In genomic region chr2:207892676-207893402, GRCh38 we compare ENCODE assay signal across 21 cellular contexts.
DNase-seq lines count a peak whose midpoint lies in the region; ATAC-seq and TF ChIP-seq lines count a peak whose summit lies in the region.
"Had no signal": no experiment of that assay in that cellular context is flagged by ENCODE, and none has a peak within 500 bp of the region (broad histone marks: within the 10 kb centered on the region; RNA-seq: fewer than 3 reads in every experiment).

No MANE protein-coding gene starts in this region.

- no peaks in the 10 kb centered on the region for H3K9me3 Mint-ChIP-seq in GM23338
- H3K9me3 Mint-ChIP-seq: neural crest cell had no signal

- H3K27me3 ChIP-seq in GM23338 (ENCODE audit: insufficient read depth) (no peaks in the 10 kb centered on the region), adipocyte (replicated peaks; ENCODE audit: control insufficient read depth, insufficient read depth, low read length) (no peaks in the 10 kb centered on the region)
- H3K27me3 ChIP-seq: SJSA1 had no signal

- H3K4me3 ChIP-seq in GM23338 (no peak overlapping the region), adipocyte (ENCODE audit: low read length) (no peak overlapping the region)
- H3K4me3 ChIP-seq: SJSA1 had no signal

- no peaks in the 10 kb centered on the region for H4K20me1 ChIP-seq in GM23338 (replicated peaks; ENCODE audit: insufficient read depth)

- no peak overlapping the region for H3K27ac Mint-ChIP-seq in GM23338
- H3K27ac Mint-ChIP-seq: activated CD8-positive, alpha-beta memory T cell treated with anti-CD3 and anti-CD28 coated beads, Interleukin-2, amount 10 ng/mL, durations not matched to agents 7 days and 5 days; B cell had no signal

- H3K27ac ChIP-seq in GM23338 (ENCODE audit: low read depth), result no peak overlapping the region; the same call in 1 of the 2 replicates
- H3K27ac ChIP-seq: SJSA1 had no signal

- peaks cover 7% of the 10 kb centered on the region for H3K27me3 Mint-ChIP-seq in GM23338 (ENCODE audit: insufficient read depth, low read depth, poor library complexity)
- H3K27me3 Mint-ChIP-seq: activated CD8-positive, alpha-beta memory T cell treated with anti-CD3 and anti-CD28 coated beads, Interleukin-2, amount 10 ng/mL, durations not matched to agents 7 days and 5 days; B cell had no signal

- H3K9me3 ChIP-seq in adipocyte (ENCODE audit: control insufficient read depth, low read length), result no peaks in the 10 kb centered on the region
- H3K9me3 ChIP-seq: Caco-2, SJSA1 had no signal

- no peaks in the 10 kb centered on the region for H3K79me2 ChIP-seq in GM23338 (replicated peaks; ENCODE audit: insufficient read depth)

- H3F3A ChIP-seq in GM23338 (replicated peaks; ENCODE audit: low read depth), result no peaks in the 10 kb centered on the region

- H3K4me2 ChIP-seq in GM23338, result no peak overlapping the region

- H3K36me3 Mint-ChIP-seq in GM23338 (ENCODE audit: low read depth), result no peaks in the 10 kb centered on the region
- H3K36me3 Mint-ChIP-seq: activated CD8-positive, alpha-beta memory T cell treated with anti-CD3 and anti-CD28 coated beads, Interleukin-2, amount 10 ng/mL, durations not matched to agents 7 days and 5 days had no signal

- ATAC-seq in GM23338, result no peak
- ATAC-seq: activated CD8-positive, alpha-beta memory T cell treated with anti-CD3 and anti-CD28 coated beads, Interleukin-2, amount 10 ng/mL, durations not matched to agents 7 days and 5 days; stimulated activated naive CD8-positive, alpha-beta T cell treated with anti-CD3 and anti-CD28 coated beads, Interleukin-15, Interleukin-2, amounts not matched to agents 100 U/mL and 50 U/mL, for 24 hours had no signal

- H3K4me1 Mint-ChIP-seq in GM23338, result peaks cover 59% of the 10 kb centered on the region
- H3K4me1 Mint-ChIP-seq: activated CD8-positive, alpha-beta memory T cell treated with anti-CD3 and anti-CD28 coated beads, Interleukin-2, amount 10 ng/mL, durations not matched to agents 7 days and 5 days; B cell had no signal

- H3K9me2 ChIP-seq in GM23338 (ENCODE audit: insufficient read depth), result no peaks in the 10 kb centered on the region

- no peaks in the 10 kb centered on the region for H3K36me3 ChIP-seq in GM23338 (ENCODE audit: insufficient read depth)
- no peaks in the 10 kb centered on the region for H3K36me3 ChIP-seq in adipocyte (ENCODE audit: control insufficient read depth, insufficient read depth, low read length, severe bottlenecking)
- H3K36me3 ChIP-seq: SJSA1 had no signal

- no peak for TF ChIP-seq CTCF in GM23338 (conservative IDR thresholded peaks at IDR 0.05; ENCODE audit: low read depth in 2 of 2)

- DNase-seq in GM23338 (ENCODE audit: low spot score), result no peak
- no peak for DNase-seq in adipocyte (ENCODE audit: low read depth)
- DNase-seq in fibroblast of peridontal ligament (ENCODE audit: extremely low read depth), result peak; percentile 75
- DNase-seq in stromal cell of bone marrow (ENCODE audit: low read depth), result peak; percentile 28
- DNase-seq in activated naive CD4-positive, alpha-beta T cell (lab: John Stamatoyannopoulos, UW), result no peak
- no peak for DNase-seq in DMS53 treated with DMSO at 0.1 percent for 48 hours (lab: John Stamatoyannopoulos, UW; ENCODE audit: unreplicated experiment)
- no peak for DNase-seq in stimulated activated CD4-positive, alpha-beta T cell treated with anti-CD3 and anti-CD28 coated beads, Interleukin-1b, Interleukin-23, amount 100 ng/mL, for 48 hours
- DNase-seq: activated CD4-positive, CD25-positive, alpha-beta regulatory T cell treated with anti-CD3 and anti-CD28 coated beads, Interleukin-2, amount 50 U/mL, for 72 hours; activated CD8-positive, alpha-beta memory T cell treated with anti-CD3 and anti-CD28 coated beads, Interleukin-2, amount 10 ng/mL, durations not matched to agents 7 days and 5 days; activated gamma-delta T cell treated with Interleukin-2 at 50 U/mL for 16 hours; Caco-2; hippocampal formation; kidney; mesenchymal stem cell; NCI-H1930; NCI-H510A; OCI-M1; stimulated activated naive CD8-positive, alpha-beta T cell treated with anti-CD3 and anti-CD28 coated beads, Interleukin-15, Interleukin-2, amounts not matched to agents 100 U/mL and 50 U/mL, for 24 hours had no signal

- H3K4me1 ChIP-seq in GM23338 (ENCODE audit: insufficient read depth) (peaks cover 35% of the 10 kb centered on the region), adipocyte (ENCODE audit: control insufficient read depth, insufficient read depth, low read length) (peaks cover 14% of the 10 kb centered on the region)
- H3K4me1 ChIP-seq: SJSA1 had no signal

- H2AFZ ChIP-seq in GM23338, result peak overlapping the region; percentile 19; the same call in 1 of the 2 replicates

- H3K9ac ChIP-seq in adipocyte (ENCODE audit: low read length), result peak overlapping the region; percentile 3

- no peak overlapping the region for H3K4me3 Mint-ChIP-seq in GM23338
- H3K4me3 Mint-ChIP-seq: activated CD8-positive, alpha-beta memory T cell treated with anti-CD3 and anti-CD28 coated beads, Interleukin-2, amount 10 ng/mL, durations not matched to agents 7 days and 5 days; B cell; neural crest cell had no signal

TF ChIP-seq in GM23338, 12 proteins besides CTCF, POLR2A, EP300 and RAD21 (continues in another document):
- no peak for TF ChIP-seq EZH2 (IDR thresholded peaks at IDR 0.05; ENCODE audit: low read depth, unreplicated experiment)
- no peak for TF ChIP-seq ETS1 (IDR thresholded peaks at IDR 0.05)
- no peak for TF ChIP-seq POLR2AphosphoS5 (IDR thresholded peaks at IDR 0.05; ENCODE audit: low read depth)
- TF ChIP-seq JUNB (IDR thresholded peaks at IDR 0.05; ENCODE audit: unreplicated experiment), result no peak
- no peak for TF ChIP-seq ZNF331 (CRISPR knock-in tag; IDR thresholded peaks at IDR 0.05; ENCODE audit: low read depth)
- TF ChIP-seq STAT1 (IDR thresholded peaks at IDR 0.05; ENCODE audit: unreplicated experiment), result no peak
- TF ChIP-seq EZH2phosphoT487 (IDR thresholded peaks at IDR 0.05; ENCODE audit: unreplicated experiment), result no peak
- no peak for TF ChIP-seq CREB1 (CRISPR knock-in tag; IDR thresholded peaks at IDR 0.05; ENCODE audit: low read depth)
- no peak for TF ChIP-seq NANOG (IDR thresholded peaks at IDR 0.05; ENCODE audit: borderline replicate concordance)

Comparison
In these comparisons a context has a peak if more than half of its experiments do, and no peak if none do; other contexts are left out.
1. DNase-seq: peak in fibroblast of peridontal ligament (single experiment) and stromal cell of bone marrow (single experiment); none in GM23338 (single experiment), adipocyte (single experiment), activated naive CD4-positive, alpha-beta T cell (0 of 4), DMS53 treated with DMSO at 0.1 percent for 48 hours (single experiment) and stimulated activated CD4-positive, alpha-beta T cell treated with anti-CD3 and anti-CD28 coated beads, Interleukin-1b, Interleukin-23, amount 100 ng/mL, for 48 hours (single experiment).